ENCODE assay signal across 8 cellular contexts in genomic region chr11:73597956-73598718, GRCh38. TPM values are rescaled to one million over a fixed set of nuclear protein-coding genes. Genes with fewer than 3 reads are reported as not detected.
A peak's percentile ranks its signal among the peaks of the same experiment; 100 is the strongest.
DNase-seq lines count a peak whose midpoint lies in the region; FAIRE-seq and TF ChIP-seq lines count a peak whose summit lies in the region.

FAM168A (minus strand) TSS chr11:73598112; CDS start chr11:73468474, 129,638 bp downstream.

- no peaks in the 10 kb centered on the region for H3K9me3 ChIP-seq in H9 (ENCODE audit: control insufficient read depth, low read depth, low read length)
- no peaks in the 10 kb centered on the region for H3K9me3 ChIP-seq in MG63

- no peaks in the 10 kb centered on the region; a peak in 1 of 7 replicates for H3K36me3 Mint-ChIP-seq in H9 (ENCODE audit: insufficient read depth in 1 of 3, low read depth in 3 of 3)
- H3K36me3 Mint-ChIP-seq in nephron (ENCODE audit: low read depth), result no peaks in the 10 kb centered on the region
- no peaks in the 10 kb centered on the region for H3K36me3 Mint-ChIP-seq in stimulated activated naive CD8-positive, alpha-beta T cell treated with anti-CD3 and anti-CD28 coated beads, Interleukin-15, Interleukin-2, amounts not matched to agents 100 ng/mL and 50 ng/mL, for 24 hours (ENCODE audit: low read depth)

- no peak within 1 kb of the TSS for H4K5ac ChIP-seq in H9 (ENCODE audit: insufficient read length, low read depth, low read length)

- no peak within 1 kb of the TSS for H2BK5ac ChIP-seq in H9 (ENCODE audit: insufficient read length, low read length)

- H3K27me3 ChIP-seq in H9 (ENCODE audit: insufficient read depth, low read length) (no peaks in the 10 kb centered on the region), MG63 (no peaks in the 10 kb centered on the region)

- no peak within 1 kb of the TSS for H3K56ac ChIP-seq in H9 (ENCODE audit: insufficient read length, low read depth, low read length)

- H3K9me3 Mint-ChIP-seq in H9, result no peaks in the 10 kb centered on the region; a peak in 2 of 5 replicates
- no peaks in the 10 kb centered on the region for H3K9me3 Mint-ChIP-seq in nephron
- H3K9me3 Mint-ChIP-seq in stimulated activated naive CD8-positive, alpha-beta T cell treated with anti-CD3 and anti-CD28 coated beads, Interleukin-15, Interleukin-2, amounts not matched to agents 100 ng/mL and 50 ng/mL, for 24 hours, result no peaks in the 10 kb centered on the region

- no peak within 1 kb of the TSS for H2BK12ac ChIP-seq in H9 (ENCODE audit: insufficient read length, low read depth, low read length)

- H3K4me3 ChIP-seq in MG63, result peak within 1 kb of the TSS; percentile 81
- H3K4me3 ChIP-seq in fibroblast of the aortic adventitia (ENCODE audit: low read depth, low read length), result peak within 1 kb of the TSS; percentile 80

- H3K4me2 ChIP-seq in H9 (ENCODE audit: insufficient read depth, insufficient read length, low read length), result peak within 1 kb of the TSS; percentile 44

- no peaks in the 10 kb centered on the region for H3K36me3 ChIP-seq in MG63

- no peak within 1 kb of the TSS for H3K27ac ChIP-seq in H9 (ENCODE audit: insufficient read length, low read depth, low read length)

- H2AFZ ChIP-seq in H9 (ENCODE audit: low read length), result no peak within 1 kb of the TSS

- H4K91ac ChIP-seq in H9 (ENCODE audit: insufficient read length, low read depth, low read length), result no peak within 1 kb of the TSS

- H3K23ac ChIP-seq in H9 (ENCODE audit: insufficient read length, low read depth, low read length), result no peak within 1 kb of the TSS

- H2BK20ac ChIP-seq in H9 (ENCODE audit: low read depth, low read length, poor library complexity, severe bottlenecking), result no peak within 1 kb of the TSS

- H2BK15ac ChIP-seq in H9 (ENCODE audit: low read depth, low read length), result no peak within 1 kb of the TSS

- WGBS in H9 (ENCODE audit: extremely low coverage, insufficient read length, low lambda C conversion rate), result no CpG with 5 or more reads among the region's 64 CpGs

- no peak within 1 kb of the TSS for H2BK120ac ChIP-seq in H9 (ENCODE audit: low read depth, low read length, poor library complexity, severe bottlenecking)

- FAIRE-seq in G401.6 (lab: Jason Lieb, UNC), result peak; percentile 69

- peaks cover 9% of the 10 kb centered on the region; the same call in 1 of the 2 replicates for H3K79me2 ChIP-seq in H9 (ENCODE audit: insufficient read depth, low read length)

- no peak within 1 kb of the TSS for H3T11ph ChIP-seq in H9 (ENCODE audit: low read length)

- peaks cover 10% of the 10 kb centered on the region for H3K4me1 ChIP-seq in H9 (ENCODE audit: insufficient read depth, low read length)

- peak within 1 kb of the TSS; percentile 10 for H3K9ac ChIP-seq in H9 (ENCODE audit: extremely low read depth, insufficient read length, low read length)

- TF ChIP-seq CTCF in H9 (conservative IDR thresholded peaks at IDR 0.05), result peak; percentile 40
- TF ChIP-seq CTCF in fibroblast of the aortic adventitia (IDR thresholded peaks at IDR 0.05; ENCODE audit: insufficient read depth, low read length), result peak; percentile 13
- peak in 1 of 3 experiments; percentile 11 for TF ChIP-seq CTCF in nephron (IDR thresholded peaks at IDR 0.05; ENCODE audit: unreplicated experiment in 3 of 3)

- no peak within 1 kb of the TSS for H4K8ac ChIP-seq in H9 (replicated peaks; ENCODE audit: insufficient read length, low read depth, low read length)

- H2AK5ac ChIP-seq in H9 (ENCODE audit: insufficient read length, low read length), result no peak within 1 kb of the TSS

- H3K27ac Mint-ChIP-seq in H9 (peak within 1 kb of the TSS; percentile 86 to 98 (median 92)), nephron (peak within 1 kb of the TSS; percentile 95 to 97 (median 97))
- peak within 1 kb of the TSS; percentile 90 for H3K27ac Mint-ChIP-seq in stimulated activated naive CD8-positive, alpha-beta T cell treated with anti-CD3 and anti-CD28 coated beads, Interleukin-15, Interleukin-2, amounts not matched to agents 100 ng/mL and 50 ng/mL, for 24 hours

- DNase-seq in H9 (peak; percentile 96), MG63 (peak; percentile 95), SHP77 treated with DMSO at 0.1 percent for 48 hours (lab: John Stamatoyannopoulos, UW) (peak; percentile 98), fibroblast of the aortic adventitia (ENCODE audit: low read depth) (peak; percentile 98)
- peak; percentile 97 for DNase-seq in activated effector memory CD4-positive, alpha-beta T cell treated with anti-CD3 and anti-CD28 coated beads, Interleukin-2, amount 50 U/mL, for 16 hours

- H4K20me1 ChIP-seq in H9 (ENCODE audit: control insufficient read depth, insufficient read depth, insufficient read length), result no peaks in the 10 kb centered on the region

- H3K79me1 ChIP-seq in H9 (ENCODE audit: insufficient read depth, low read depth, low read length, poor library complexity, severe bottlenecking), result no peaks in the 10 kb centered on the region

- H3K18ac ChIP-seq in H9 (ENCODE audit: insufficient read length, low read depth, low read length), result peak within 1 kb of the TSS; percentile 80

- no peaks in the 10 kb centered on the region for H3K27me3 Mint-ChIP-seq in H9 (ENCODE audit: low read depth)
- no peaks in the 10 kb centered on the region for H3K27me3 Mint-ChIP-seq in nephron (ENCODE audit: low read depth)
- H3K27me3 Mint-ChIP-seq in stimulated activated naive CD8-positive, alpha-beta T cell treated with anti-CD3 and anti-CD28 coated beads, Interleukin-15, Interleukin-2, amounts not matched to agents 100 ng/mL and 50 ng/mL, for 24 hours, result no peaks in the 10 kb centered on the region

- H3K4ac ChIP-seq in H9 (ENCODE audit: low read depth, low read length), result no peak within 1 kb of the TSS

- H3K4me1 Mint-ChIP-seq in H9 (peaks cover 27 to 41% of the 10 kb centered on the region in 2 experiments), nephron (peaks cover 25% of the 10 kb centered on the region)
- H3K4me1 Mint-ChIP-seq in stimulated activated naive CD8-positive, alpha-beta T cell treated with anti-CD3 and anti-CD28 coated beads, Interleukin-15, Interleukin-2, amounts not matched to agents 100 ng/mL and 50 ng/mL, for 24 hours (ENCODE audit: low read depth), result peaks cover 40% of the 10 kb centered on the region

- H3K4me3 Mint-ChIP-seq in H9 (peak within 1 kb of the TSS; percentile 79 to 94), nephron (peak within 1 kb of the TSS; percentile 89 to 94 (median 93))
- peak within 1 kb of the TSS; percentile 88 for H3K4me3 Mint-ChIP-seq in stimulated activated naive CD8-positive, alpha-beta T cell treated with anti-CD3 and anti-CD28 coated beads, Interleukin-15, Interleukin-2, amounts not matched to agents 100 ng/mL and 50 ng/mL, for 24 hours

- H3K23me2 ChIP-seq in H9 (ENCODE audit: insufficient read length, low read depth, low read length, poor library complexity, severe bottlenecking), result peaks cover 10% of the 10 kb centered on the region

- peak within 1 kb of the TSS; percentile 61; the same call in 1 of the 2 replicates for H3K14ac ChIP-seq in H9 (ENCODE audit: insufficient read depth, low read length)

RNA-seq across cellular contexts. Expression of gene FAM168A, which starts in this region (rescaled TPM):
- total RNA-seq in H9 (2021) (21.1 and 21.8 TPM in 2 replicates), fibroblast of the aortic adventitia (ENCODE audit: low replicate concordance) (15.5 and 40.0 TPM in 2 replicates)
- 10.7 and 15.3 TPM in 2 replicates for total RNA-seq in MG63 (2014; rRNA removed; shearing (Covaris generic); ENCODE audit: low replicate concordance)
